Comparison of ENCODE assay signal across 7 cellular contexts in genomic region chr16:50986453-50986852, GRCh38.
"Had no signal": no experiment of that assay in that cellular context is flagged by ENCODE, and none has a peak within 500 bp of the region (broad histone marks: within the 10 kb centered on the region; RNA-seq: fewer than 3 reads in every experiment).

No MANE protein-coding gene starts in this region.

- H3K9ac ChIP-seq: KMS-11 had no signal

- H3K4me2 ChIP-seq: KMS-11 had no signal

- H3K4me3 Mint-ChIP-seq: IgD-negative memory B cell had no signal

- H3K27me3 Mint-ChIP-seq: IgD-negative memory B cell had no signal

- FAIRE-seq: K562 had no signal

- DNase-seq: IMR-90, KBM-7, KG1 had no signal

- H3K4me3 ChIP-seq: K562 had no signal

- H3K27ac ChIP-seq: HL-60, KMS-11 had no signal

- ATAC-seq: K562 had no signal

- H3K4me1 Mint-ChIP-seq: IgD-negative memory B cell had no signal

- H3K36me3 Mint-ChIP-seq: IgD-negative memory B cell had no signal

- H3K27ac Mint-ChIP-seq: IgD-negative memory B cell had no signal
